ENCODE assay signal across 16 cellular contexts in genomic region chr2:160426604-160427003, GRCh38.
DNase-seq lines count a peak whose midpoint lies in the region; TF ChIP-seq lines count a peak whose summit lies in the region.
"Had no signal": no experiment of that assay in that cellular context is flagged by ENCODE, and none has a peak within 500 bp of the region (broad histone marks: within the 10 kb centered on the region; RNA-seq: fewer than 3 reads in every experiment).

No MANE protein-coding gene starts in this region.

- DNase-seq in CD8-positive, alpha-beta memory T cell, result no peak
- peak; percentile 25 for DNase-seq in NCI-H2227 (lab: John Stamatoyannopoulos, UW; ENCODE audit: unreplicated experiment)
- no peak for DNase-seq in esophagus squamous epithelium (lab: John Stamatoyannopoulos, UW)
- DNase-seq in nephron progenitor cell, result no peak
- no peak for DNase-seq in SHP77 (lab: John Stamatoyannopoulos, UW)
- no peak for DNase-seq in AG20443 (ENCODE audit: low spot score)
- DNase-seq in epidermal melanocyte (ENCODE audit: insufficient read length, low spot score), result no peak
- no peak for DNase-seq in medulla oblongata (ENCODE audit: extremely low spot score)
- DNase-seq: activated CD4-positive, alpha-beta T cell treated with anti-CD3 and anti-CD28 coated beads for 1 hour; CD4-positive, alpha-beta memory T cell; NCI-H1105 treated with DMSO at 0.1 percent for 48 hours; stimulated activated CD4-positive, alpha-beta T cell treated with anti-CD3 and anti-CD28 coated beads, Interleukin-4, amount 100 ng/mL, for 4 hours; SW 1271 had no signal

- H3K4me3 ChIP-seq in CD8-positive, alpha-beta memory T cell (ENCODE audit: low read length), result no peak overlapping the region
- no peak overlapping the region for H3K4me3 ChIP-seq in esophagus squamous epithelium
- H3K4me3 ChIP-seq: ascending aorta had no signal

- H3K27ac Mint-ChIP-seq in CD8-positive, alpha-beta memory T cell, result peak overlapping the region in 6 of 8 donors; percentile 15 to 78 (median 53)
- peak overlapping the region; percentile 52 for H3K27ac Mint-ChIP-seq in nephron progenitor cell
- H3K27ac Mint-ChIP-seq: dendritic cell treated with granulocyte-macrophage colony-stimulating factor and Interleukin-4, amounts not matched to agents 40 ng/mL and 50 ng/mL, for 4 days; stimulated activated memory B cell treated with anti-CD40 and anti-IgM and Interleukin-4, amounts not matched to agents 10 μg/mL and 1 μg/mL and 100 μg/mL, for 72 hours had no signal

- no peak for TF ChIP-seq CTCF in esophagus squamous epithelium (IDR thresholded peaks at IDR 0.05)
- no peak for TF ChIP-seq CTCF in nephron progenitor cell (IDR thresholded peaks at IDR 0.05)

- no peak for TF ChIP-seq POLR2A in esophagus squamous epithelium (IDR thresholded peaks at IDR 0.05)

- H3K36me3 Mint-ChIP-seq in CD8-positive, alpha-beta memory T cell, result peaks cover 2 to 10% (median 5%) of the 10 kb centered on the region in 3 donors
- peaks cover 69% of the 10 kb centered on the region for H3K36me3 Mint-ChIP-seq in nephron progenitor cell (ENCODE audit: low read depth)
- H3K36me3 Mint-ChIP-seq: stimulated activated memory B cell treated with anti-CD40 and anti-IgM and Interleukin-4, amounts not matched to agents 10 μg/mL and 1 μg/mL and 100 μg/mL, for 72 hours had no signal

- intact Hi-C loops in esophagus squamous epithelium (cut with DNase I), result no loop called here

- POLR2A ChIA-PET in CD8-positive, alpha-beta memory T cell (lab: Charles Lee), result interaction anchor here (3.5 kb wide), 1 partner anchor 19 kb away, joined by 20 read pairs; no protein-coding TSS in a partner anchor

- CTCF ChIA-PET in CD8-positive, alpha-beta memory T cell (lab: Charles Lee), result interaction anchor here (1.5 kb wide), 1 partner anchor 14 kb away, joined by 3 read pairs; no protein-coding TSS in a partner anchor

- H3K4me3 Mint-ChIP-seq in CD8-positive, alpha-beta memory T cell, result peak overlapping the region in 4 of 7 donors; percentile 27 to 54 (median 36)
- H3K4me3 Mint-ChIP-seq in nephron progenitor cell, result peak overlapping the region; percentile 39
- H3K4me3 Mint-ChIP-seq: dendritic cell treated with granulocyte-macrophage colony-stimulating factor and Interleukin-4, amounts not matched to agents 40 ng/mL and 50 ng/mL, for 4 days; stimulated activated memory B cell treated with anti-CD40 and anti-IgM and Interleukin-4, amounts not matched to agents 10 μg/mL and 1 μg/mL and 100 μg/mL, for 72 hours had no signal

- peaks cover 0 to 13% (median 2%) of the 10 kb centered on the region in 5 donors for H3K9me3 Mint-ChIP-seq in CD8-positive, alpha-beta memory T cell
- H3K9me3 Mint-ChIP-seq in nephron progenitor cell, result peaks cover 25% of the 10 kb centered on the region
- H3K9me3 Mint-ChIP-seq: dendritic cell treated with granulocyte-macrophage colony-stimulating factor and Interleukin-4, amounts not matched to agents 40 ng/mL and 50 ng/mL, for 4 days; stimulated activated memory B cell treated with anti-CD40 and anti-IgM and Interleukin-4, amounts not matched to agents 10 μg/mL and 1 μg/mL and 100 μg/mL, for 72 hours had no signal

- no peaks in the 10 kb centered on the region for H3K36me3 ChIP-seq in CD8-positive, alpha-beta memory T cell (ENCODE audit: insufficient read depth, low read length)
- no peaks in the 10 kb centered on the region for H3K36me3 ChIP-seq in esophagus squamous epithelium
- H3K36me3 ChIP-seq: ascending aorta had no signal

- 94 to 95% methylated on average over 5 of the region's 5 CpGs for WGBS in esophagus squamous epithelium, 2 donors

- H3K27ac ChIP-seq in CD8-positive, alpha-beta memory T cell (ENCODE audit: low read depth, low read length), result no peak overlapping the region
- peak overlapping the region in 3 of 4 donors; percentile 19 to 70 (median 66) for H3K27ac ChIP-seq in esophagus squamous epithelium

- H3K4me1 Mint-ChIP-seq in CD8-positive, alpha-beta memory T cell, result peaks cover 65 to 86% (median 79%) of the 10 kb centered on the region in 3 donors
- H3K4me1 Mint-ChIP-seq in nephron progenitor cell, result peaks cover 32% of the 10 kb centered on the region

- H3K9me3 ChIP-seq in CD8-positive, alpha-beta memory T cell (ENCODE audit: low read length), result no peaks in the 10 kb centered on the region
- peaks cover 0 to 4% (median 0%) of the 10 kb centered on the region in 3 donors for H3K9me3 ChIP-seq in esophagus squamous epithelium

- H3K4me1 ChIP-seq in CD8-positive, alpha-beta memory T cell (ENCODE audit: insufficient read depth, low read length), result peaks cover 48% of the 10 kb centered on the region
- H3K4me1 ChIP-seq in esophagus squamous epithelium, result peaks cover 0 to 43% (median 7%) of the 10 kb centered on the region in 3 donors

- peaks cover 0 to 1% of the 10 kb centered on the region in 2 donors for H3K27me3 Mint-ChIP-seq in CD8-positive, alpha-beta memory T cell
- no peaks in the 10 kb centered on the region for H3K27me3 Mint-ChIP-seq in nephron progenitor cell (ENCODE audit: low read depth, poor library complexity)
- H3K27me3 Mint-ChIP-seq: CD4-positive, alpha-beta memory T cell; dendritic cell treated with granulocyte-macrophage colony-stimulating factor and Interleukin-4, amounts not matched to agents 40 ng/mL and 50 ng/mL, for 4 days had no signal

- H3K27me3 ChIP-seq in CD8-positive, alpha-beta memory T cell (ENCODE audit: insufficient read depth, low read length, poor library complexity, severe bottlenecking), result no peaks in the 10 kb centered on the region
- no peaks in the 10 kb centered on the region for H3K27me3 ChIP-seq in esophagus squamous epithelium
- H3K27me3 ChIP-seq: ascending aorta had no signal
